In the genomic region with DNA sequence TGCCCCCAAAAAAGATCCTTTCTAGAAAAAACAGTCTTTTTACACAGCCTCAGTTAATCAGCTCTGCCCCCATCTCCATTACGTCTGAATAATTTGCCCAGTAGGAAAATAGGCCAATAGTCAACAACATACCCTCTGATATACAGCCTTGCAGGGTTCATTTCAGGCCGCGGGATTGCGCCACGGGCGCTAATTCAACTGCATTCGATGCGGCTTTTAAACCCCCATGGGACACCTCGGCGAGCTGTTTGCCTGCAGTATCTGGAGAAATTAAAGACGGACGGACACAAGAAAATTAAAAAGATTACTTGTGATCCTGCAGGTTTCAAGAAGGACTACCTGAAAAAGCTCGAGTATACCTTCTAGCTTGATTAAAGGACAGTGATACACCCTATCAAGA, we compare ENCODE assay signal across 23 cellular contexts.
"Had no signal": no experiment of that assay in that cellular context is flagged by ENCODE, and none has a peak within 500 bp of the region (broad histone marks: within the 10 kb centered on the region; RNA-seq: fewer than 3 reads in every experiment).

No MANE protein-coding gene starts in this region.

- H3K9me3 ChIP-seq: esophagus squamous epithelium, neutrophil, suprapubic skin, tibial nerve had no signal

- H3K9me3 Mint-ChIP-seq: nephron; stimulated activated memory B cell treated with anti-CD40 and anti-IgM and Interleukin-4, amounts not matched to agents 10 μg/mL and 1 μg/mL and 100 μg/mL, for 72 hours; stimulated activated naive CD8-positive, alpha-beta T cell treated with anti-CD3 and anti-CD28 coated beads, Interleukin-15, amount 100 ng/mL, for 72 hours; T-helper 1 cell treated with Interleukin-12 subunit alpha and Interleukin-12 subunit beta and Interleukin-4 antibody, amounts not matched to agents 30 μg/mL and 1 μg/mL, for 36 hours had no signal

- H3K27ac ChIP-seq: esophagus squamous epithelium, hepatocyte, neutrophil, suprapubic skin, tibial nerve had no signal

- H3K4me3 Mint-ChIP-seq: nephron; stimulated activated memory B cell treated with anti-CD40 and anti-IgM and Interleukin-4, amounts not matched to agents 10 μg/mL and 1 μg/mL and 100 μg/mL, for 72 hours; stimulated activated naive CD8-positive, alpha-beta T cell treated with anti-CD3 and anti-CD28 coated beads, Interleukin-15, amount 100 ng/mL, for 72 hours; T-helper 1 cell treated with Interleukin-12 subunit alpha and Interleukin-12 subunit beta and Interleukin-4 antibody, amounts not matched to agents 30 μg/mL and 1 μg/mL, for 36 hours had no signal

- ATAC-seq: left ventricle myocardium superior; stimulated activated memory B cell treated with anti-CD40 and anti-IgM and Interleukin-4, amounts not matched to agents 10 μg/mL and 1 μg/mL and 100 μg/mL, for 72 hours; stimulated activated naive CD8-positive, alpha-beta T cell treated with anti-CD3 and anti-CD28 coated beads, Interleukin-15, amount 100 ng/mL, for 72 hours had no signal

- DNase-seq: activated CD4-positive, alpha-beta T cell treated with anti-CD3 and anti-CD28 coated beads, Interleukin-2, amount 50 U/mL, for 1 hour; activated CD4-positive, CD25-positive, alpha-beta regulatory T cell treated with anti-CD3 and anti-CD28 coated beads, Interleukin-2, amount 50 U/mL, for 72 hours; activated gamma-delta T cell; activated naive CD4-positive, alpha-beta T cell treated with anti-CD3 and anti-CD28 coated beads, Interleukin-2, amount 50 U/mL, for 16 hours; dermis blood vessel endothelial cell; effector CD4-positive, alpha-beta T cell; esophagus squamous epithelium; islet precursor cell; left ventricle myocardium superior; stimulated activated CD4-positive, alpha-beta T cell treated with anti-CD3 and anti-CD28 coated beads, Interleukin-1b, Interleukin-23, amount 100 ng/mL, for 48 hours; stimulated activated CD4-positive, alpha-beta T cell treated with anti-CD3 and anti-CD28 coated beads, Interleukin-4, amount 100 ng/mL, for 4 hours; stimulated activated CD8-positive, alpha-beta memory T cell treated with anti-CD3 and anti-CD28 coated beads, Interleukin-4, amount 100 ng/mL, for 48 hours; stimulated activated naive CD8-positive, alpha-beta T cell treated with anti-CD3 and anti-CD28 coated beads, Interleukin-15, amount 100 ng/mL, for 72 hours; SW 1271; T1000 had no signal

- H3K4me3 ChIP-seq: esophagus squamous epithelium, hepatocyte, smooth muscle cell, suprapubic skin, tibial nerve had no signal

- H3K27me3 ChIP-seq: esophagus squamous epithelium, hepatocyte, neutrophil, suprapubic skin, tibial nerve had no signal

- H3K4me1 ChIP-seq: esophagus squamous epithelium, suprapubic skin, tibial nerve had no signal

- H3K27ac Mint-ChIP-seq: nephron; stimulated activated memory B cell treated with anti-CD40 and anti-IgM and Interleukin-4, amounts not matched to agents 10 μg/mL and 1 μg/mL and 100 μg/mL, for 72 hours; T-helper 1 cell treated with Interleukin-12 subunit alpha and Interleukin-12 subunit beta and Interleukin-4 antibody, amounts not matched to agents 30 μg/mL and 1 μg/mL, for 36 hours had no signal

- H3K27me3 Mint-ChIP-seq: stimulated activated memory B cell treated with anti-CD40 and anti-IgM and Interleukin-4, amounts not matched to agents 10 μg/mL and 1 μg/mL and 100 μg/mL, for 72 hours; stimulated activated naive CD8-positive, alpha-beta T cell treated with anti-CD3 and anti-CD28 coated beads, Interleukin-15, amount 100 ng/mL, for 72 hours had no signal

- H3K4me1 Mint-ChIP-seq: nephron had no signal
